Comparison of ENCODE assay signal across 28 cellular contexts in genomic region chr20:53956013-53956715, GRCh38.
DNase-seq lines count a peak whose midpoint lies in the region; ATAC-seq, FAIRE-seq and TF ChIP-seq lines count a peak whose summit lies in the region.
"Had no signal": no experiment of that assay in that cellular context is flagged by ENCODE, and none has a peak within 500 bp of the region (broad histone marks: within the 10 kb centered on the region; RNA-seq: fewer than 3 reads in every experiment).

No MANE protein-coding gene starts in this region.

- no peak for TF ChIP-seq CTCF in HepG2 (CRISPR knock-in tag; IDR thresholded peaks at IDR 0.05)
- TF ChIP-seq CTCF in right lobe of liver (IDR thresholded peaks at IDR 0.05), result no peak
- TF ChIP-seq CTCF in K562 (IDR thresholded peaks at IDR 0.05 in 2 of 3, conservative IDR thresholded peaks at IDR 0.05 in 1 of 3; ENCODE audit: insufficient read depth in 2 of 3, low read depth in 1 of 3, low read length in 3 of 3), result no peak

- peaks cover 8% of the 10 kb centered on the region; the same call in 1 of the 2 replicates for H3K9me3 ChIP-seq in HepG2 (ENCODE audit: low read length)
- no peaks in the 10 kb centered on the region for H3K9me3 ChIP-seq in right lobe of liver
- H3K9me3 ChIP-seq in K562 (replicated peaks; ENCODE audit: control insufficient read depth, insufficient read depth, low read depth, low read length), result no peaks in the 10 kb centered on the region
- H3K9me3 ChIP-seq: BE2C had no signal

- H3K27ac ChIP-seq in HepG2 (ENCODE audit: extremely low read length, insufficient read depth, low read length), result no peak overlapping the region
- no peak overlapping the region for H3K27ac ChIP-seq in right lobe of liver
- no peak overlapping the region for H3K27ac ChIP-seq in K562 (ENCODE audit: extremely low read depth, low read depth, low read length)
- H3K27ac ChIP-seq: BLaER1 had no signal

- no peak for TF ChIP-seq EP300 in HepG2 (IDR thresholded peaks at IDR 0.05; ENCODE audit: low read depth in 2 of 2, low read length in 2 of 2)
- no peak for TF ChIP-seq EP300 in HepG2 (CRISPR knock-in tag; IDR thresholded peaks at IDR 0.05; ENCODE audit: borderline replicate concordance)
- TF ChIP-seq EP300 in K562 (IDR thresholded peaks at IDR 0.05; ENCODE audit: low read length), result no peak

- in situ Hi-C loops in HepG2 (cut with HindIII; ENCODE audit: extremely low pct_ligation_motif_present, low pct_unique_long_range_greater_than_20kb) (no loop called here), K562 (cut with MboI) (loop anchor here (25.0 kb wide), 1 partner anchor 681 kb away; no protein-coding TSS in a partner anchor)

- H3K36me3 ChIP-seq in HepG2 (replicated peaks in 1 of 2; ENCODE audit: control insufficient read depth in 1 of 2, insufficient read depth in 2 of 2, low read length in 2 of 2) (no peaks in the 10 kb centered on the region), right lobe of liver (no peaks in the 10 kb centered on the region), K562 (ENCODE audit: control insufficient read depth, insufficient read depth, low read length) (no peaks in the 10 kb centered on the region)
- H3K36me3 ChIP-seq: BE2C, BLaER1 had no signal

- H3K4me3 ChIP-seq in HepG2 (replicated peaks in 1 of 3; ENCODE audit: insufficient read depth in 1 of 3, low read depth in 2 of 3, low read length in 3 of 3) (no peak overlapping the region), right lobe of liver (no peak overlapping the region), K562 (no peak overlapping the region)
- H3K4me3 ChIP-seq: BLaER1, GM12878 had no signal

- ATAC-seq in HepG2, result no peak
- no peak for ATAC-seq in right lobe of liver
- no peak for ATAC-seq in K562
- peak; percentile 72 for ATAC-seq in esophagus mucosa
- peak; percentile 30 for ATAC-seq in left colon
- ATAC-seq: GM12878 had no signal

- BruUV-seq in HepG2 (replicated peaks; lab: Mats Ljungman, UMichigan) (no TSS peak), K562 (replicated peaks; lab: Mats Ljungman, UMichigan) (no TSS peak)

- intact Hi-C loops in HepG2 (cut with micrococcal nuclease; ENCODE audit: unreplicated experiment), result no loop called here
- intact Hi-C loops in right lobe of liver (cut with DNase I), result no loop called here
- intact Hi-C loops in K562 (cut with micrococcal nuclease), result no loop called here
- intact Hi-C loops in left colon (cut with DNase I, micrococcal nuclease), result no loop called here

- H3K79me2 ChIP-seq in HepG2 (ENCODE audit: insufficient read depth, low read length) (no peaks in the 10 kb centered on the region), K562 (ENCODE audit: control insufficient read depth, insufficient read depth, low read length) (no peaks in the 10 kb centered on the region)

- POLR2A ChIA-PET in HepG2 (lab: Yijun Ruan, JAX) (no interaction called here), K562 (lab: Yijun Ruan, JAX) (no interaction called here)

- FAIRE-seq in HepG2 (lab: Jason Lieb, UNC) (no peak), K562 (lab: Jason Lieb, UNC) (no peak)
- FAIRE-seq: A204.1, GM12878, GM12892, GM18507 had no signal

- no peak for TF ChIP-seq RAD21 in HepG2 (CRISPR knock-in tag; IDR thresholded peaks at IDR 0.05)
- no peak for TF ChIP-seq RAD21 in K562 (CRISPR knock-in tag; conservative IDR thresholded peaks at IDR 0.05 in 1 of 2, IDR thresholded peaks at IDR 0.05 in 1 of 2)

- no peak for TF ChIP-seq POLR2A in HepG2 (IDR thresholded peaks at IDR 0.05; ENCODE audit: insufficient read depth in 1 of 2, low read depth in 2 of 2, low read length in 2 of 2)
- no peak for TF ChIP-seq POLR2A in right lobe of liver (IDR thresholded peaks at IDR 0.05)
- no peak for TF ChIP-seq POLR2A in K562 (conservative IDR thresholded peaks at IDR 0.05)

- H3K4me2 ChIP-seq in HepG2 (ENCODE audit: low read depth, low read length), result no peak overlapping the region
- H3K4me2 ChIP-seq in K562 (ENCODE audit: insufficient read depth, low read length), result no peak overlapping the region
- H3K4me2 ChIP-seq: BLaER1 had no signal

- CTCF ChIA-PET in HepG2 (lab: Yijun Ruan, JAX; ENCODE audit: low intra/inter-chr PET ratio, low total read pairs), result no interaction called here
- CTCF ChIA-PET in K562 (lab: Yijun Ruan, JAX; ENCODE audit: low intra/inter-chr PET ratio), result interaction anchor here (0.7 kb wide), 1 partner anchor 63 kb away, joined by 3 read pairs; no protein-coding TSS in a partner anchor

- WGBS in HepG2 (ENCODE audit: low lambda C conversion rate), result 87% methylated on average over 4 of the region's 4 CpGs
- 83% methylated on average over 3 of the region's 4 CpGs for WGBS in right lobe of liver (ENCODE audit: insufficient coverage, low coverage, low lambda C conversion rate, missing lambda C conversion rate)
- WGBS in K562 (ENCODE audit: insufficient coverage, low coverage, missing lambda C conversion rate), result 7% methylated on average over 4 of the region's 4 CpGs

- H4K20me1 ChIP-seq in HepG2 (ENCODE audit: insufficient read depth, low read length) (no peaks in the 10 kb centered on the region), K562 (replicated peaks; ENCODE audit: control insufficient read depth, insufficient read depth, low read length) (no peaks in the 10 kb centered on the region)
- H4K20me1 ChIP-seq: BLaER1 had no signal

- H3K27me3 ChIP-seq in HepG2 (ENCODE audit: control insufficient read depth in 1 of 2, insufficient read depth in 2 of 2, low read length in 2 of 2), result no peaks in the 10 kb centered on the region
- no peaks in the 10 kb centered on the region for H3K27me3 ChIP-seq in right lobe of liver
- H3K27me3 ChIP-seq in K562 (ENCODE audit: control insufficient read depth in 2 of 2, insufficient read depth in 2 of 2, low read length in 2 of 2), result peaks cover 5 to 8% of the 10 kb centered on the region in 2 experiments; a peak in 2 of 5 replicates
- H3K27me3 ChIP-seq: BLaER1 had no signal

- H2AFZ ChIP-seq in HepG2 (ENCODE audit: low read length) (no peak overlapping the region), K562 (ENCODE audit: low read depth, low read length) (no peak overlapping the region)

- no peaks in the 10 kb centered on the region for H3K9me1 ChIP-seq in K562 (ENCODE audit: control insufficient read depth, insufficient read depth, low read length)

- peaks cover 44% of the 10 kb centered on the region for H3K4me1 ChIP-seq in HepG2 (ENCODE audit: insufficient read depth, low read length)
- H3K4me1 ChIP-seq in right lobe of liver, result peaks cover 0 to 9% (median 0%) of the 10 kb centered on the region in 4 donors
- no peaks in the 10 kb centered on the region for H3K4me1 ChIP-seq in K562 (replicated peaks in 1 of 2; ENCODE audit: control insufficient read depth in 2 of 2, insufficient read depth in 2 of 2, low read length in 2 of 2)
- H3K4me1 ChIP-seq: BE2C had no signal

- no peak for DNase-seq in HepG2 (ENCODE audit: low spot score)
- no peak for DNase-seq in right lobe of liver
- no peak for DNase-seq in K562 (ENCODE audit: extremely low read depth in 1 of 4, low spot score in 3 of 4)
- no peak for DNase-seq in left colon
- DNase-seq in activated CD8-positive, alpha-beta memory T cell treated with anti-CD3 and anti-CD28 coated beads, Interleukin-2, amount 50 U/mL, for 4 hours, result no peak
- no peak for DNase-seq in NCI-H2107 (lab: John Stamatoyannopoulos, UW)
- DNase-seq in OCI-M1 (lab: John Stamatoyannopoulos, UW), result no peak
- DNase-seq: 8988T; ACHN; BE2C; C1 segment of cervical spinal cord; CD4-positive, alpha-beta memory T cell; CD4-positive, CD25-positive, alpha-beta regulatory T cell; CD8-positive, alpha-beta memory T cell; COR-L47; DMS 273 treated with DMSO at 0.1 percent for 48 hours; DMS153; DMS53; DMS79; DND-41; EL; GDM1 had no signal

- no peak overlapping the region for H3K9ac ChIP-seq in HepG2 (ENCODE audit: insufficient read depth, low read depth, low read length)
- H3K9ac ChIP-seq in K562 (ENCODE audit: insufficient read depth in 1 of 2, low read depth in 2 of 2, low read length in 2 of 2), result no peak overlapping the region
- H3K9ac ChIP-seq: BLaER1 had no signal

TF ChIP-seq in HepG2, 621 proteins besides CTCF, POLR2A, EP300 and RAD21:
- TF ChIP-seq ZNF678 (CRISPR knock-in tag; IDR thresholded peaks at IDR 0.05) (no peak), ZNF264 (CRISPR knock-in tag; IDR thresholded peaks at IDR 0.05) (peak; percentile 99), ZNF12 (CRISPR knock-in tag; IDR thresholded peaks at IDR 0.05) (peak; percentile 86)
TF ChIP-seq in HepG2: peak in this region for 2.

TF ChIP-seq in K562, 482 proteins besides CTCF, POLR2A, EP300 and RAD21 (continues in another document):
- TF ChIP-seq EWSR1 (IDR thresholded peaks at IDR 0.05; ENCODE audit: borderline replicate concordance, low read depth, partially characterized antibody) (peak; percentile 8), ZNF511 (CRISPR knock-in tag; IDR thresholded peaks at IDR 0.05) (no peak), ZBTB11 (CRISPR knock-in tag; IDR thresholded peaks at IDR 0.05) (peak in 1 of 3 experiments; percentile 84; a peak in 2 of 6 replicates), ZNF184 (CRISPR knock-in tag; IDR thresholded peaks at IDR 0.05) (no peak), MBD2 (IDR thresholded peaks at IDR 0.05; ENCODE audit: borderline replicate concordance, low read depth) (no peak), ZZZ3 (IDR thresholded peaks at IDR 0.05) (no peak)

Comparison
In these comparisons a context has a peak if more than half of its experiments do, and no peak if none do; other contexts are left out.
1. ATAC-seq: peak in esophagus mucosa (single experiment) and left colon (single experiment); none in HepG2 (single experiment), right lobe of liver (0 of 4) and K562 (single experiment).
2. Of the 241 proteins assayed by ChIP-seq in both HepG2 and K562: peak only in HepG2: ZNF12; only in K562: none; in both: none; in neither: 240.